In genomic region chr1:234975122-234975940, GRCh38 we compare ENCODE assay signal across 8 cellular contexts.
A peak's percentile ranks its signal among the peaks of the same experiment; 100 is the strongest.
DNase-seq lines count a peak whose midpoint lies in the region; ATAC-seq and TF ChIP-seq lines count a peak whose summit lies in the region.

No MANE protein-coding gene starts in this region.

- H3K4me3 ChIP-seq in RWPE2 (ENCODE audit: severe bottlenecking) (no peak overlapping the region), epithelial cell of proximal tubule (ENCODE audit: low read depth, low read length) (no peak overlapping the region)

- H3K36me3 ChIP-seq in RWPE2 (ENCODE audit: low read depth), result no peaks in the 10 kb centered on the region

- H3K9me3 ChIP-seq in RWPE2 (ENCODE audit: severe bottlenecking), result no peaks in the 10 kb centered on the region

- H3K4me3 Mint-ChIP-seq in progenitor cell of endocrine pancreas (ENCODE audit: low read depth), result no peak overlapping the region

- intact Hi-C loops in cardiac septum (cut with DNase I), result loop anchor here (5.0 kb wide), 1 partner anchor 58 kb away; no protein-coding TSS in a partner anchor
- intact Hi-C loops in left ventricle myocardium superior (cut with micrococcal nuclease), result loop anchor here (10.0 kb wide), 1 partner anchor 441 kb away; no protein-coding TSS in a partner anchor

- ATAC-seq in left ventricle myocardium superior (no peak), RWPE2 (ENCODE audit: low read depth) (peak; percentile 88)

- H3K27ac Mint-ChIP-seq in progenitor cell of endocrine pancreas, result peak overlapping the region; percentile 73

- peaks cover 50% of the 10 kb centered on the region for H3K4me1 ChIP-seq in RWPE2 (ENCODE audit: insufficient read depth, poor library complexity, severe bottlenecking)

- H3K9me3 Mint-ChIP-seq in progenitor cell of endocrine pancreas (ENCODE audit: low read depth), result no peaks in the 10 kb centered on the region

- H3K27ac ChIP-seq in RWPE2 (ENCODE audit: poor library complexity, severe bottlenecking), result peak overlapping the region; percentile 70

- TF ChIP-seq CTCF in RWPE2 (IDR thresholded peaks at IDR 0.05; ENCODE audit: poor library complexity, severe bottlenecking), result no peak
- TF ChIP-seq CTCF in epithelial cell of proximal tubule (conservative IDR thresholded peaks at IDR 0.05; ENCODE audit: low read depth, low read length), result no peak
- no peak for TF ChIP-seq CTCF in progenitor cell of endocrine pancreas (IDR thresholded peaks at IDR 0.05; ENCODE audit: unreplicated experiment)

- H3K4me1 Mint-ChIP-seq in progenitor cell of endocrine pancreas (ENCODE audit: low read depth), result peaks cover 60% of the 10 kb centered on the region

- H3K27me3 Mint-ChIP-seq in progenitor cell of endocrine pancreas, result no peaks in the 10 kb centered on the region

- H3K27me3 ChIP-seq in RWPE2 (ENCODE audit: insufficient read depth, poor library complexity, severe bottlenecking), result no peaks in the 10 kb centered on the region

- H3K36me3 Mint-ChIP-seq in progenitor cell of endocrine pancreas (ENCODE audit: insufficient read depth), result no peaks in the 10 kb centered on the region

- DNase-seq in cardiac septum (ENCODE audit: low spot score), result peak; percentile 53
- DNase-seq in left ventricle myocardium superior, result no peak
- no peak for DNase-seq in RWPE2 (ENCODE audit: low spot score)
- peak; percentile 99 for DNase-seq in epithelial cell of proximal tubule (ENCODE audit: low read depth)
- DNase-seq in progenitor cell of endocrine pancreas (ENCODE audit: low spot score, unreplicated experiment), result no peak
- DNase-seq in stimulated activated CD4-positive, alpha-beta T cell treated with anti-CD3 and anti-CD28 coated beads, Interleukin-12 subunit alpha, Interleukin-12 subunit beta, amount 100 ng/mL, for 4 hours, result no peak
- no peak for DNase-seq in GM19238 (ENCODE audit: insufficient read length, low spot score)
- DNase-seq in amniotic stem cell (lab: John Stamatoyannopoulos, UW), result no peak

Comparison
In these comparisons a context has a peak if more than half of its experiments do, and no peak if none do; other contexts are left out.
1. DNase-seq: peak in cardiac septum (single experiment) and epithelial cell of proximal tubule (single experiment); none in left ventricle myocardium superior (single experiment), RWPE2 (single experiment), progenitor cell of endocrine pancreas (single experiment), stimulated activated CD4-positive, alpha-beta T cell treated with anti-CD3 and anti-CD28 coated beads, Interleukin-12 subunit alpha, Interleukin-12 subunit beta, amount 100 ng/mL, for 4 hours (single experiment), GM19238 (single experiment) and amniotic stem cell (single experiment).